ENCODE assay signal across 8 cellular contexts in genomic region chr13:98571955-98572662, GRCh38. TPM values are rescaled to one million over a fixed set of nuclear protein-coding genes. Genes with fewer than 3 reads are reported as not detected.
A peak's percentile ranks its signal among the peaks of the same experiment; 100 is the strongest.
DNase-seq lines count a peak whose midpoint lies in the region; ATAC-seq and TF ChIP-seq lines count a peak whose summit lies in the region.

No MANE protein-coding gene starts in this region.

- POLR2A ChIA-PET in CD8-positive, alpha-beta T cell (lab: Charles Lee): interaction anchor here (1.0 to 1.7 kb wide), 4 partner anchors 9 to 127 kb away, joined by 3 to 4 read pairs (median 4); no protein-coding TSS in a partner anchor
- POLR2A ChIA-PET in activated CD4-positive, alpha-beta memory T cell treated with anti-CD3 and anti-CD28 coated beads for 36 hours (lab: Charles Lee): interaction anchor here (1.0 to 3.1 kb wide), 10 partner anchors 8 to 91 kb away, joined by 3 to 14 read pairs (median 5); no protein-coding TSS in a partner anchor

- no peaks in the 10 kb centered on the region for H3K9me3 Mint-ChIP-seq in CD8-positive, alpha-beta T cell
- H3K9me3 Mint-ChIP-seq in activated CD4-positive, alpha-beta memory T cell treated with anti-CD3 and anti-CD28 coated beads for 36 hours: no peaks in the 10 kb centered on the region

- ATAC-seq in CD8-positive, alpha-beta T cell: peak; percentile 24
- ATAC-seq in gastroesophageal sphincter (no peak), HG02642 (IDR thresholded peaks at IDR 0.05; ENCODE audit: poor library complexity, unreplicated experiment) (no peak), GM18519 (IDR thresholded peaks at IDR 0.05; ENCODE audit: low FRiP score, unreplicated experiment) (no peak)

- no peak for TF ChIP-seq POLR2A in gastroesophageal sphincter (IDR thresholded peaks at IDR 0.05)
- TF ChIP-seq POLR2A in stomach (IDR thresholded peaks at IDR 0.05): no peak

- H3K27me3 ChIP-seq in CD8-positive, alpha-beta T cell (ENCODE audit: insufficient read depth, low read length): no peaks in the 10 kb centered on the region
- no peaks in the 10 kb centered on the region for H3K27me3 ChIP-seq in gastroesophageal sphincter
- no peaks in the 10 kb centered on the region for H3K27me3 ChIP-seq in stomach

- no peak for TF ChIP-seq EP300 in gastroesophageal sphincter (IDR thresholded peaks at IDR 0.05)
- TF ChIP-seq EP300 in stomach (IDR thresholded peaks at IDR 0.05): no peak

- H3K36me3 ChIP-seq in CD8-positive, alpha-beta T cell (ENCODE audit: insufficient read depth, low read length): no peaks in the 10 kb centered on the region
- no peaks in the 10 kb centered on the region for H3K36me3 ChIP-seq in gastroesophageal sphincter
- no peaks in the 10 kb centered on the region for H3K36me3 ChIP-seq in stomach

- H3K4me3 Mint-ChIP-seq in CD8-positive, alpha-beta T cell: peak overlapping the region; percentile 90
- H3K4me3 Mint-ChIP-seq in activated CD4-positive, alpha-beta memory T cell treated with anti-CD3 and anti-CD28 coated beads for 36 hours: peak overlapping the region; percentile 75

- CTCF ChIA-PET in CD8-positive, alpha-beta T cell (lab: Charles Lee): no interaction called here
- CTCF ChIA-PET in activated CD4-positive, alpha-beta memory T cell treated with anti-CD3 and anti-CD28 coated beads for 36 hours (lab: Charles Lee): interaction anchor here (1.1 to 2.4 kb wide), 4 partner anchors 15 to 126 kb away, joined by 3 to 12 read pairs (median 5); no protein-coding TSS in a partner anchor

- H3K4me1 Mint-ChIP-seq in CD8-positive, alpha-beta T cell (ENCODE audit: low read depth): peaks cover 81% of the 10 kb centered on the region
- H3K4me1 Mint-ChIP-seq in activated CD4-positive, alpha-beta memory T cell treated with anti-CD3 and anti-CD28 coated beads for 36 hours (ENCODE audit: low read depth): peaks cover 78% of the 10 kb centered on the region

- H3K9me3 ChIP-seq in CD8-positive, alpha-beta T cell (ENCODE audit: low read length): no peaks in the 10 kb centered on the region
- H3K9me3 ChIP-seq in gastroesophageal sphincter (no peaks in the 10 kb centered on the region), stomach (no peaks in the 10 kb centered on the region)

- peaks cover 4% of the 10 kb centered on the region for H3K36me3 Mint-ChIP-seq in CD8-positive, alpha-beta T cell
- H3K36me3 Mint-ChIP-seq in activated CD4-positive, alpha-beta memory T cell treated with anti-CD3 and anti-CD28 coated beads for 36 hours: peaks cover 40% of the 10 kb centered on the region

- peak in 2 of 7 experiments; percentile 28 to 45 for DNase-seq in CD8-positive, alpha-beta T cell
- DNase-seq in LHCN-M2 (ENCODE audit: low read depth): peak; percentile 82
- DNase-seq in activated CD4-positive, alpha-beta memory T cell treated with anti-CD3 and anti-CD28 coated beads for 36 hours: peak; percentile 52
- no peak for DNase-seq in stomach
- DNase-seq in NCI-H1048 (lab: John Stamatoyannopoulos, UW): no peak

- H3K27ac Mint-ChIP-seq in CD8-positive, alpha-beta T cell: peak overlapping the region; percentile 97
- H3K27ac Mint-ChIP-seq in activated CD4-positive, alpha-beta memory T cell treated with anti-CD3 and anti-CD28 coated beads for 36 hours: peak overlapping the region; percentile 98

- WGBS in gastroesophageal sphincter (ENCODE audit: low coverage in 1 of 2), 2 donors: 43 to 55% methylated on average over 2 to 8 of the region's 11 CpGs
- WGBS in stomach, 5 donors: 59 to 69% (median 62%) methylated on average over 11 of the region's 11 CpGs

- TF ChIP-seq CTCF in CD8-positive, alpha-beta T cell (IDR thresholded peaks at IDR 0.05): no peak
- TF ChIP-seq CTCF in gastroesophageal sphincter (IDR thresholded peaks at IDR 0.05) (no peak), stomach (IDR thresholded peaks at IDR 0.05) (no peak)

- H3K4me3 ChIP-seq in CD8-positive, alpha-beta T cell (ENCODE audit: low read depth, low read length): no peak overlapping the region
- H3K4me3 ChIP-seq in gastroesophageal sphincter (no peak overlapping the region), stomach (peak overlapping the region in 2 of 4 donors; percentile 1 to 37)

- peak overlapping the region; percentile 46 for H3K27ac ChIP-seq in CD8-positive, alpha-beta T cell (ENCODE audit: low read depth, low read length)
- H3K27ac ChIP-seq in gastroesophageal sphincter: peak overlapping the region in 3 of 4 donors; percentile 55 to 69 (median 67)
- H3K27ac ChIP-seq in stomach: peak overlapping the region; percentile 25 to 82 (median 65)

- peaks cover 77% of the 10 kb centered on the region for H3K4me1 ChIP-seq in CD8-positive, alpha-beta T cell (ENCODE audit: insufficient read depth, low read length)
- H3K4me1 ChIP-seq in gastroesophageal sphincter (peaks cover 0 to 81% (median 29%) of the 10 kb centered on the region in 3 donors), stomach (peaks cover 23 to 85% (median 73%) of the 10 kb centered on the region in 4 donors)

- H3K27me3 Mint-ChIP-seq in CD8-positive, alpha-beta T cell (ENCODE audit: low read depth): no peaks in the 10 kb centered on the region
- no peaks in the 10 kb centered on the region for H3K27me3 Mint-ChIP-seq in activated CD4-positive, alpha-beta memory T cell treated with anti-CD3 and anti-CD28 coated beads for 36 hours

- intact Hi-C loops in CD8-positive, alpha-beta T cell (cut with DNase I, micrococcal nuclease): loop anchor here (1.0 to 10.0 kb wide), 10 partner anchors 9 to 1347 kb away; partner anchors contain the start of genes RAP2A (in 2 of the 2), CLYBL (in 1 of the 2) and MBNL2 (in 1 of the 2)
- intact Hi-C loops in activated CD4-positive, alpha-beta memory T cell treated with anti-CD3 and anti-CD28 coated beads for 36 hours (cut with micrococcal nuclease): loop anchor here (5.0 to 10.0 kb wide), 8 partner anchors 280 to 1137 kb away; partner anchors contain the start of gene RAP2A
- intact Hi-C loops in stomach (cut with DNase I; ENCODE audit: low total_unique reads): no loop called here

RNA-seq across cellular contexts. Expression of gene STK24, which starts 4.8 kb away (rescaled TPM):
- 10 to 100 TPM; 69.9 to 71.5 TPM for total RNA-seq in CD8-positive, alpha-beta T cell
- 48.6 and 70.7 TPM in 2 replicates for total RNA-seq in LHCN-M2 (2014; rRNA removed)
- polyA plus RNA-seq in LHCN-M2 (2012): 34.7 TPM
- total RNA-seq in activated CD4-positive, alpha-beta memory T cell treated with anti-CD3 and anti-CD28 coated beads for 36 hours: 100 to 1,000 TPM; 176 to 178 TPM
- total RNA-seq in gastroesophageal sphincter: 100 to 1,000 TPM in 2 of 4 donors, 10 to 100 TPM in 2; 60.2 to 157 (median 102) TPM
- total RNA-seq in stomach: 100 to 1,000 TPM in 1 of 5 donors, 10 to 100 TPM in 4; 33.0 to 104 (median 58.9) TPM
- polyA plus RNA-seq in stomach: 100 to 1,000 TPM in 1 of 3 donors, 10 to 100 TPM in 2; 59.2 to 139 (median 59.8) TPM

Comparison
In these comparisons a context has a peak if more than half of its experiments do, and no peak if none do; other contexts are left out.
1. DNase-seq: peak in LHCN-M2 (single experiment) and activated CD4-positive, alpha-beta memory T cell treated with anti-CD3 and anti-CD28 coated beads for 36 hours (single experiment); none in stomach (single experiment) and NCI-H1048 (single experiment).
2. Peak in every context shown above with its lines, with median percentiles within 50 percentile points of each other: H3K27ac ChIP-seq.